8 cellular contexts compared by ENCODE assay signal in genomic region chr10:31928531-31929259, GRCh38. TPM values are rescaled to one million over a fixed set of nuclear protein-coding genes. Genes with fewer than 3 reads are reported as not detected.
DNase-seq lines count a peak whose midpoint lies in the region; ATAC-seq and TF ChIP-seq lines count a peak whose summit lies in the region.

ARHGAP12 (minus strand) TSS chr10:31928831; CDS start chr10:31908855, 19,976 bp downstream.

- no peaks in the 10 kb centered on the region for H3K36me3 ChIP-seq in spleen

- peak within 1 kb of the TSS; percentile 88 for H3K27ac Mint-ChIP-seq in activated B cell treated with CpG ODN at 0.5 μM for 24 hours

- no peaks in the 10 kb centered on the region for H3K9me3 Mint-ChIP-seq in activated B cell treated with CpG ODN at 0.5 μM for 24 hours

- intact Hi-C loops in activated B cell treated with CpG ODN at 0.5 μM for 24 hours (cut with micrococcal nuclease) = loop anchor here (1.0 to 5.0 kb wide), 14 partner anchors 14 to 1581 kb away; partner anchors contain the start of genes CCDC7, KIF5B, MAP3K8 and MTPAP
- intact Hi-C loops in spleen (cut with DNase I; ENCODE audit: low total_unique reads) = no loop called here

- H3K27me3 ChIP-seq in spleen (replicated peaks in 1 of 7) = no peaks in the 10 kb centered on the region

- peak within 1 kb of the TSS; percentile 81 to 96 (median 92) for H3K4me3 ChIP-seq in spleen

- H3K4me1 Mint-ChIP-seq in activated B cell treated with CpG ODN at 0.5 μM for 24 hours = peaks cover 44% of the 10 kb centered on the region

- TF ChIP-seq POLR2A in spleen (IDR thresholded peaks at IDR 0.05) = peak in 2 of 3 donors; percentile 47 to 91

- CTCF ChIA-PET in activated B cell treated with CpG ODN at 0.5 μM for 24 hours (lab: Charles Lee) = interaction anchor here (0.9 to 1.2 kb wide), 2 partner anchors 67 to 1258 kb away, joined by 3 to 5 read pairs; no protein-coding TSS in a partner anchor

- peaks cover 5% of the 10 kb centered on the region for H3K36me3 Mint-ChIP-seq in activated B cell treated with CpG ODN at 0.5 μM for 24 hours (ENCODE audit: low read depth)

- H3K27ac ChIP-seq in spleen = peak within 1 kb of the TSS; percentile 93 to 97 (median 96)

- peaks cover 22 to 65% (median 55%) of the 10 kb centered on the region in 6 donors for H3K4me1 ChIP-seq in spleen

- POLR2A ChIA-PET in activated B cell treated with CpG ODN at 0.5 μM for 24 hours (lab: Charles Lee) = interaction anchor here (0.6 to 1.7 kb wide), 5 partner anchors 32 to 451 kb away, joined by 3 to 7 read pairs (median 3); no protein-coding TSS in a partner anchor

- H3K4me3 Mint-ChIP-seq in activated B cell treated with CpG ODN at 0.5 μM for 24 hours = peak within 1 kb of the TSS; percentile 91

- H3K9me3 ChIP-seq in spleen = no peaks in the 10 kb centered on the region

- 0 to 1% (median 0%) methylated on average over 59 to 99 of the region's 99 CpGs for WGBS in spleen, 5 donors

- ATAC-seq in HG02870 (IDR thresholded peaks at IDR 0.05; ENCODE audit: unreplicated experiment) (peak; percentile 76), activated B cell treated with CpG ODN at 0.5 μM for 24 hours (ENCODE audit: low read depth) (peak; percentile 74)

- TF ChIP-seq CTCF in activated B cell treated with CpG ODN at 0.5 μM for 24 hours (IDR thresholded peaks at IDR 0.05) = no peak
- no peak for TF ChIP-seq CTCF in spleen (IDR thresholded peaks at IDR 0.05 in 8 of 11, conservative IDR thresholded peaks at IDR 0.05 in 3 of 11)

- no peaks in the 10 kb centered on the region for H3K27me3 Mint-ChIP-seq in activated B cell treated with CpG ODN at 0.5 μM for 24 hours

- peak; percentile 32 to 45 for DNase-seq in NCI-H524 (lab: John Stamatoyannopoulos, UW)
- DNase-seq in NCI-H524 treated with DMSO at 0.1 percent for 48 hours (lab: John Stamatoyannopoulos, UW) = no peak
- peak; percentile 39 to 48 for DNase-seq in NCI-H1930 (lab: John Stamatoyannopoulos, UW)
- peak; percentile 97 for DNase-seq in activated B cell treated with CpG ODN at 0.5 μM for 24 hours
- peak; percentile 83 for DNase-seq in central memory CD4-positive, alpha-beta T cell
- DNase-seq in iris pigment epithelial cell (ENCODE audit: low read depth) = peak; percentile 84
- peak; percentile 97 for DNase-seq in spleen

RNA-seq across cellular contexts. Expression of gene ARHGAP12, which starts in this region (rescaled TPM):
- 23.2 and 27.3 TPM in 2 replicates for total RNA-seq in activated B cell treated with CpG ODN at 0.5 μM for 24 hours
- total RNA-seq in spleen = 10 to 100 TPM; 28.5 to 69.7 (median 54.2) TPM
- polyA plus RNA-seq in spleen = 10 to 100 TPM; 20.5 to 38.5 (median 28.5) TPM
